In the genomic region with DNA sequence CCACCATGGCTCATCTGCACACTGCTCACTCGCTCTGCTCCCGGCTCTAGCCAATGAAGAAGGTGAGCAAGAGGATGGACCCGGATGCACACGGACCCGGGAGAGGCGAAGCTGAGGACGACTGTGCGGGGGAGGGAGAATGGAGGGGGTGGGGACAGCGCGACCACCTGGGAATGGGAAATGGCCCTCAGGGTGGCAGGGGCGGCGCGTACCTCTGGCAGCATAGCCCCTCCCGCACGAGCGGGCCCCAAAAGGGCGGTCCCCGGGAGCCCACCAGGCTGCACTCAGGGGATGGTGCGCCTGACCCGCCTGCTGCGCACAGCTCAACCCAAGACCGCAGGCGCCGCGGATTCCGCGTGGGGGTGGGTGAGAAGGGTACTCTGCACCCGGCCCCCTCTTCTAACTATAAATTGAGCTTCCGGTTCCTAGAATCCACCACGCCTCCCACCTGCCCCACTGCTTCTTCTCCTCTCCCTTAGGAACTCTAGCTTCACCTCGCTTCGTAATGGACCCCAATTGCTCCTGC, we compare ENCODE assay signal across 1 cellular context.
TF ChIP-seq lines count a peak whose summit lies in the region.

No MANE protein-coding gene starts in this region.

TF ChIP-seq in GM12878, 131 proteins besides CTCF, POLR2A, EP300 and RAD21:
- TF ChIP-seq ZNF24 (IDR thresholded peaks at IDR 0.05) (no peak), BHLHE40 (IDR thresholded peaks at IDR 0.05; ENCODE audit: borderline replicate concordance in 1 of 2, low read depth in 2 of 2, low read length in 1 of 2) (0 out of 4 replicates have a peak, but pooled peaks of 1 of the 2 experiments have one; percentile 26), LARP7 (IDR thresholded peaks at IDR 0.05) (0 out of 2 replicates have a peak, but pooled peaks have one; percentile 53)
- TF ChIP-seq, protein P1, sequence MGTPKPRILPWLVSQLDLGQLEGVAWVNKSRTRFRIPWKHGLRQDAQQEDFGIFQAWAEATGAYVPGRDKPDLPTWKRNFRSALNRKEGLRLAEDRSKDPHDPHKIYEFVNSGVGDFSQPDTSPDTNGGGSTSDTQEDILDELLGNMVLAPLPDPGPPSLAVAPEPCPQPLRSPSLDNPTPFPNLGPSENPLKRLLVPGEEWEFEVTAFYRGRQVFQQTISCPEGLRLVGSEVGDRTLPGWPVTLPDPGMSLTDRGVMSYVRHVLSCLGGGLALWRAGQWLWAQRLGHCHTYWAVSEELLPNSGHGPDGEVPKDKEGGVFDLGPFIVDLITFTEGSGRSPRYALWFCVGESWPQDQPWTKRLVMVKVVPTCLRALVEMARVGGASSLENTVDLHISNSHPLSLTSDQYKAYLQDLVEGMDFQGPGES (IDR thresholded peaks at IDR 0.05): no peak
TF ChIP-seq in GM12878: peak in this region for 2.
